ENCODE assay signal across 26 cellular contexts in genomic region chr1:43351421-43352350, GRCh38. TPM values are rescaled to one million over a fixed set of nuclear protein-coding genes. Genes with fewer than 3 reads are reported as not detected.
A peak's percentile ranks its signal among the peaks of the same experiment; 100 is the strongest.
DNase-seq lines count a peak whose midpoint lies in the region; ATAC-seq and TF ChIP-seq lines count a peak whose summit lies in the region.
"Had no signal": no experiment of that assay in that cellular context is flagged by ENCODE, and none has a peak within 500 bp of the region (broad histone marks: within the 10 kb centered on the region; RNA-seq: fewer than 3 reads in every experiment).

No MANE protein-coding gene starts in this region.

- no peak overlapping the region for H2AFZ ChIP-seq in neuronal stem cell (ENCODE audit: low read length)

- ATAC-seq in activated CD8-positive, alpha-beta memory T cell treated with anti-CD3 and anti-CD28 coated beads, Interleukin-2, amount 10 ng/mL, durations not matched to agents 7 days and 5 days = no peak
- ATAC-seq: heart left ventricle, psoas muscle, SK-N-SH treated with all-trans-retinoic acid at 6 μM for 48 hours had no signal

- WGBS in neuronal stem cell (ENCODE audit: extremely low coverage in 2 of 2, insufficient read length in 2 of 2, insufficient replicate concordance in 1 of 2), 2 donors = no CpG with 5 or more reads among the region's 10 CpGs

- H3K36me3 Mint-ChIP-seq in CD8-positive, alpha-beta memory T cell = no peaks in the 10 kb centered on the region
- no peaks in the 10 kb centered on the region for H3K36me3 Mint-ChIP-seq in chondrocyte (ENCODE audit: low read depth)
- peaks cover 7% of the 10 kb centered on the region for H3K36me3 Mint-ChIP-seq in activated CD8-positive, alpha-beta memory T cell treated with anti-CD3 and anti-CD28 coated beads, Interleukin-2, amount 10 ng/mL, durations not matched to agents 7 days and 5 days
- H3K36me3 Mint-ChIP-seq: brain had no signal

- H3K23ac ChIP-seq in neuronal stem cell (ENCODE audit: low read depth, low read length, poor library complexity) = peak overlapping the region; percentile 77

- TF ChIP-seq CTCF in chondrocyte (IDR thresholded peaks at IDR 0.05) = no peak
- TF ChIP-seq CTCF in foreskin fibroblast (IDR thresholded peaks at IDR 0.05; ENCODE audit: low read depth, low read length) = no peak

- no peak overlapping the region for H3K4me3 Mint-ChIP-seq in CD8-positive, alpha-beta memory T cell
- no peak overlapping the region for H3K4me3 Mint-ChIP-seq in chondrocyte (ENCODE audit: unreplicated experiment)
- no peak overlapping the region for H3K4me3 Mint-ChIP-seq in activated CD8-positive, alpha-beta memory T cell treated with anti-CD3 and anti-CD28 coated beads, Interleukin-2, amount 10 ng/mL, durations not matched to agents 7 days and 5 days
- H3K4me3 Mint-ChIP-seq: stimulated activated naive CD8-positive, alpha-beta T cell treated with anti-CD3 and anti-CD28 coated beads, Interleukin-15, Interleukin-2, amounts not matched to agents 100 ng/mL and 50 ng/mL, for 24 hours had no signal

- H3K18ac ChIP-seq in neuronal stem cell (ENCODE audit: low read length) = peak overlapping the region; percentile 55

- no peaks in the 10 kb centered on the region for H3K27me3 Mint-ChIP-seq in CD8-positive, alpha-beta memory T cell
- H3K27me3 Mint-ChIP-seq in chondrocyte (ENCODE audit: low read depth) = no peaks in the 10 kb centered on the region
- H3K27me3 Mint-ChIP-seq in activated CD8-positive, alpha-beta memory T cell treated with anti-CD3 and anti-CD28 coated beads, Interleukin-2, amount 10 ng/mL, durations not matched to agents 7 days and 5 days = peaks cover 2% of the 10 kb centered on the region
- H3K27me3 Mint-ChIP-seq: stimulated activated naive CD8-positive, alpha-beta T cell treated with anti-CD3 and anti-CD28 coated beads, Interleukin-15, Interleukin-2, amounts not matched to agents 100 ng/mL and 50 ng/mL, for 24 hours had no signal

- no peak overlapping the region for H3K4me3 ChIP-seq in BLaER1
- no peak overlapping the region for H3K4me3 ChIP-seq in CD8-positive, alpha-beta memory T cell (ENCODE audit: low read length)
- no peak overlapping the region for H3K4me3 ChIP-seq in neuronal stem cell (ENCODE audit: low read length in 2 of 2)
- no peak overlapping the region for H3K4me3 ChIP-seq in foreskin fibroblast (ENCODE audit: low read depth in 1 of 2, low read length in 2 of 2)
- H3K4me3 ChIP-seq: adrenal gland, heart left ventricle, psoas muscle, thyroid gland had no signal

- no peak overlapping the region for H2BK5ac ChIP-seq in neuronal stem cell (ENCODE audit: low read length)

- H3K36me3 ChIP-seq in BLaER1 (no peaks in the 10 kb centered on the region), neuronal stem cell (replicated peaks in 1 of 2; ENCODE audit: control insufficient read depth in 2 of 2, insufficient read depth in 2 of 2, low read length in 2 of 2) (no peaks in the 10 kb centered on the region)
- H3K36me3 ChIP-seq in CD8-positive, alpha-beta memory T cell (ENCODE audit: insufficient read depth, low read length) = no peaks in the 10 kb centered on the region
- H3K36me3 ChIP-seq: adrenal gland, BE2C, neutrophil, thyroid gland had no signal

- DNase-seq in CD8-positive, alpha-beta memory T cell = no peak
- DNase-seq in chondrocyte (ENCODE audit: low spot score) = no peak
- DNase-seq in neuronal stem cell (ENCODE audit: low spot score) = no peak
- no peak for DNase-seq in activated CD8-positive, alpha-beta memory T cell treated with anti-CD3 and anti-CD28 coated beads, Interleukin-2, amount 10 ng/mL, durations not matched to agents 7 days and 5 days
- no peak for DNase-seq in foreskin fibroblast
- DNase-seq in C1 segment of cervical spinal cord (lab: John Stamatoyannopoulos, UW) = no peak
- DNase-seq: ACHN; activated CD4-positive, alpha-beta T cell treated with anti-CD3 and anti-CD28 coated beads for 4 hours; activated naive CD4-positive, alpha-beta T cell; activated T-cell treated with anti-CD3 and anti-CD28 coated beads, Interleukin-2, amount 50 U/mL, for 48 hours; adrenal gland; BE2C; effector CD8-positive, alpha-beta T cell; heart left ventricle; NCI-H1417; NCI-H2081 treated with DMSO at 0.1 percent for 48 hours; NCI-H82; psoas muscle; T-helper 2 cell; thyroid gland had no signal

- POLR2A ChIA-PET in CD8-positive, alpha-beta memory T cell (lab: Charles Lee) = no interaction called here

- CTCF ChIA-PET in CD8-positive, alpha-beta memory T cell (lab: Charles Lee) = no interaction called here
- CTCF ChIA-PET in activated CD8-positive, alpha-beta memory T cell treated with anti-CD3 and anti-CD28 coated beads, Interleukin-2, amount 10 ng/mL, durations not matched to agents 7 days and 5 days (lab: Charles Lee) = no interaction called here

- H3K79me1 ChIP-seq in neuronal stem cell (ENCODE audit: low read depth, low read length) = no peaks in the 10 kb centered on the region

- H4K20me1 ChIP-seq in BLaER1 = no peaks in the 10 kb centered on the region

- H2BK15ac ChIP-seq in neuronal stem cell (ENCODE audit: low read length) = peak overlapping the region; percentile 5

- peak overlapping the region; percentile 98 for H2BK12ac ChIP-seq in neuronal stem cell (ENCODE audit: low read length)

- no peaks in the 10 kb centered on the region for H3K27me3 ChIP-seq in BLaER1
- no peaks in the 10 kb centered on the region for H3K27me3 ChIP-seq in CD8-positive, alpha-beta memory T cell (ENCODE audit: insufficient read depth, low read length, poor library complexity, severe bottlenecking)
- peaks cover 0 to 40% (median 0%) of the 10 kb centered on the region in 3 experiments for H3K27me3 ChIP-seq in neuronal stem cell (ENCODE audit: control insufficient read depth in 3 of 3, insufficient read depth in 3 of 3, low read depth in 1 of 3, low read length in 3 of 3)
- H3K27me3 ChIP-seq: adrenal gland, BE2C, heart left ventricle, neutrophil, thyroid gland had no signal

- peaks cover 5 to 10% (median 9%) of the 10 kb centered on the region in 3 donors for H3K4me1 Mint-ChIP-seq in CD8-positive, alpha-beta memory T cell
- H3K4me1 Mint-ChIP-seq in chondrocyte (ENCODE audit: low read depth) = peaks cover 17% of the 10 kb centered on the region
- peaks cover 13% of the 10 kb centered on the region for H3K4me1 Mint-ChIP-seq in activated CD8-positive, alpha-beta memory T cell treated with anti-CD3 and anti-CD28 coated beads, Interleukin-2, amount 10 ng/mL, durations not matched to agents 7 days and 5 days

- peak overlapping the region; percentile 24 for H2AK5ac ChIP-seq in neuronal stem cell (ENCODE audit: low read depth, low read length)

- 0 out of 2 replicates have a peak overlapping the region, but pooled peaks have one; percentile 4 for H3K9ac ChIP-seq in BLaER1
- H3K9ac ChIP-seq in neuronal stem cell (ENCODE audit: low read depth, low read length, poor library complexity) = peak overlapping the region; percentile 61

- H3K4me2 ChIP-seq in BLaER1 (no peak overlapping the region), neuronal stem cell (ENCODE audit: insufficient read depth, low read length, poor library complexity, severe bottlenecking) (no peak overlapping the region)

- H3K9me3 Mint-ChIP-seq in CD8-positive, alpha-beta memory T cell = no peaks in the 10 kb centered on the region
- H3K9me3 Mint-ChIP-seq in chondrocyte (ENCODE audit: low read depth) = no peaks in the 10 kb centered on the region
- H3K9me3 Mint-ChIP-seq in activated CD8-positive, alpha-beta memory T cell treated with anti-CD3 and anti-CD28 coated beads, Interleukin-2, amount 10 ng/mL, durations not matched to agents 7 days and 5 days (ENCODE audit: low read depth) = no peaks in the 10 kb centered on the region
- H3K9me3 Mint-ChIP-seq: brain; stimulated activated naive CD8-positive, alpha-beta T cell treated with anti-CD3 and anti-CD28 coated beads, Interleukin-15, Interleukin-2, amounts not matched to agents 100 ng/mL and 50 ng/mL, for 24 hours had no signal

- peak overlapping the region in 6 of 8 donors; percentile 67 to 99 (median 93) for H3K27ac Mint-ChIP-seq in CD8-positive, alpha-beta memory T cell
- peak overlapping the region; percentile 14 for H3K27ac Mint-ChIP-seq in chondrocyte (ENCODE audit: unreplicated experiment)
- no peak overlapping the region for H3K27ac Mint-ChIP-seq in activated CD8-positive, alpha-beta memory T cell treated with anti-CD3 and anti-CD28 coated beads, Interleukin-2, amount 10 ng/mL, durations not matched to agents 7 days and 5 days
- H3K27ac Mint-ChIP-seq: stimulated activated naive CD8-positive, alpha-beta T cell treated with anti-CD3 and anti-CD28 coated beads, Interleukin-15, Interleukin-2, amounts not matched to agents 100 ng/mL and 50 ng/mL, for 24 hours had no signal

- H3K27ac ChIP-seq in BLaER1 = 0 out of 2 replicates have a peak overlapping the region, but pooled peaks have one; percentile 14
- no peak overlapping the region for H3K27ac ChIP-seq in CD8-positive, alpha-beta memory T cell (ENCODE audit: low read depth, low read length)
- no peak overlapping the region for H3K27ac ChIP-seq in neuronal stem cell (replicated peaks; ENCODE audit: low read length)
- H3K27ac ChIP-seq: adrenal gland, neutrophil, psoas muscle had no signal

- peaks cover 35% of the 10 kb centered on the region for H3K4me1 ChIP-seq in BLaER1
- H3K4me1 ChIP-seq in CD8-positive, alpha-beta memory T cell (ENCODE audit: insufficient read depth, low read length) = peaks cover 4% of the 10 kb centered on the region
- peaks cover 9 to 11% of the 10 kb centered on the region in 2 donors for H3K4me1 ChIP-seq in neuronal stem cell (ENCODE audit: control insufficient read depth in 2 of 2, insufficient read depth in 1 of 2, low read depth in 1 of 2, low read length in 2 of 2)
- H3K4me1 ChIP-seq: BE2C, psoas muscle had no signal

- no peaks in the 10 kb centered on the region for H3K9me3 ChIP-seq in BLaER1
- no peaks in the 10 kb centered on the region for H3K9me3 ChIP-seq in CD8-positive, alpha-beta memory T cell (ENCODE audit: low read length)
- H3K9me3 ChIP-seq in neuronal stem cell (replicated peaks in 1 of 2; ENCODE audit: control insufficient read depth in 2 of 2, insufficient read depth in 1 of 2, low read depth in 1 of 2, low read length in 2 of 2) = no peaks in the 10 kb centered on the region
- H3K9me3 ChIP-seq: adrenal gland, BE2C, heart left ventricle, neutrophil, psoas muscle, thyroid gland had no signal

- no peak overlapping the region for H4K8ac ChIP-seq in neuronal stem cell (ENCODE audit: low read depth, low read length)

- H3K4ac ChIP-seq in neuronal stem cell (ENCODE audit: low read length) = no peak overlapping the region

- H2BK120ac ChIP-seq in neuronal stem cell (ENCODE audit: low read depth, low read length) = peak overlapping the region; percentile 10

- no peak overlapping the region for H3K14ac ChIP-seq in neuronal stem cell (ENCODE audit: low read length)

- peak overlapping the region; percentile 65 for H4K91ac ChIP-seq in neuronal stem cell (ENCODE audit: low read depth, low read length, poor library complexity)

RNA-seq across cellular contexts. Expression of gene CDC20, which starts 7.1 kb away (rescaled TPM):
- total RNA-seq in CD8-positive, alpha-beta memory T cell = 100 to 1,000 TPM; 118 to 129 TPM
- polyA plus RNA-seq in CD8-positive, alpha-beta memory T cell = 0.37 TPM
- 14.4 to 16.9 TPM (median 14.5 TPM) in 3 replicates for total RNA-seq in chondrocyte
- 166 TPM for polyA plus RNA-seq in neuronal stem cell (2013, experiment 1 of 2)
- 165 TPM for polyA plus RNA-seq in neuronal stem cell (2013, experiment 2 of 2)
- 100 to 1,000 TPM; 188 to 194 TPM for total RNA-seq in activated CD8-positive, alpha-beta memory T cell treated with anti-CD3 and anti-CD28 coated beads, Interleukin-2, amount 10 ng/mL, durations not matched to agents 7 days and 5 days

RNA-seq across cellular contexts. Expression of gene MPL, which starts 14.1 kb away (rescaled TPM):
- not detected for total RNA-seq in CD8-positive, alpha-beta memory T cell
- not detected for polyA plus RNA-seq in CD8-positive, alpha-beta memory T cell
- not detected in 3 replicates for total RNA-seq in chondrocyte
- polyA plus RNA-seq in neuronal stem cell (2013, experiment 1 of 2) = not detected
- polyA plus RNA-seq in neuronal stem cell (2013, experiment 2 of 2) = not detected
- total RNA-seq in activated CD8-positive, alpha-beta memory T cell treated with anti-CD3 and anti-CD28 coated beads, Interleukin-2, amount 10 ng/mL, durations not matched to agents 7 days and 5 days = not detected
- total RNA-seq: epithelial cell of proximal tubule had no signal

RNA-seq across cellular contexts. Expression of gene ELOVL1, which starts 16.1 kb away (rescaled TPM):
- 10 to 100 TPM; 89.1 to 98.8 TPM for total RNA-seq in CD8-positive, alpha-beta memory T cell
- polyA plus RNA-seq in CD8-positive, alpha-beta memory T cell = 83.9 TPM
- total RNA-seq in chondrocyte = 78.9 to 103 TPM (median 101 TPM) in 3 replicates
- polyA plus RNA-seq in neuronal stem cell (2013, experiment 1 of 2) = 16.3 TPM
- 15.7 TPM for polyA plus RNA-seq in neuronal stem cell (2013, experiment 2 of 2)
- total RNA-seq in activated CD8-positive, alpha-beta memory T cell treated with anti-CD3 and anti-CD28 coated beads, Interleukin-2, amount 10 ng/mL, durations not matched to agents 7 days and 5 days = 10 to 100 TPM; 64.4 to 74.2 TPM

RNA-seq across cellular contexts. Expression of gene MED8, which starts 37.9 kb away (rescaled TPM):
- total RNA-seq in CD8-positive, alpha-beta memory T cell = 10 to 100 TPM; 40.5 to 41.3 TPM
- polyA plus RNA-seq in CD8-positive, alpha-beta memory T cell = 36.7 TPM
- total RNA-seq in chondrocyte = 48.3 to 48.6 TPM (median 48.4 TPM) in 3 replicates
- polyA plus RNA-seq in neuronal stem cell (2013, experiment 1 of 2) = 15.7 TPM
- polyA plus RNA-seq in neuronal stem cell (2013, experiment 2 of 2) = 16.3 TPM
- 10 to 100 TPM; 38.7 to 43.6 TPM for total RNA-seq in activated CD8-positive, alpha-beta memory T cell treated with anti-CD3 and anti-CD28 coated beads, Interleukin-2, amount 10 ng/mL, durations not matched to agents 7 days and 5 days

RNA-seq across cellular contexts. Expression of gene SZT2, which starts 38.0 kb away (rescaled TPM):
- 10 to 100 TPM; 34.4 to 35.1 TPM for total RNA-seq in CD8-positive, alpha-beta memory T cell
- 7.2 TPM for polyA plus RNA-seq in CD8-positive, alpha-beta memory T cell
- total RNA-seq in chondrocyte = 29.3 to 64.0 TPM (median 33.6 TPM) in 3 replicates
- polyA plus RNA-seq in neuronal stem cell (2013, experiment 1 of 2) = 4.2 TPM
- 4.0 TPM for polyA plus RNA-seq in neuronal stem cell (2013, experiment 2 of 2)
- 10 to 100 TPM; 52.2 to 60.2 TPM for total RNA-seq in activated CD8-positive, alpha-beta memory T cell treated with anti-CD3 and anti-CD28 coated beads, Interleukin-2, amount 10 ng/mL, durations not matched to agents 7 days and 5 days
